27 cellular contexts compared by ENCODE assay signal in the genomic region with DNA sequence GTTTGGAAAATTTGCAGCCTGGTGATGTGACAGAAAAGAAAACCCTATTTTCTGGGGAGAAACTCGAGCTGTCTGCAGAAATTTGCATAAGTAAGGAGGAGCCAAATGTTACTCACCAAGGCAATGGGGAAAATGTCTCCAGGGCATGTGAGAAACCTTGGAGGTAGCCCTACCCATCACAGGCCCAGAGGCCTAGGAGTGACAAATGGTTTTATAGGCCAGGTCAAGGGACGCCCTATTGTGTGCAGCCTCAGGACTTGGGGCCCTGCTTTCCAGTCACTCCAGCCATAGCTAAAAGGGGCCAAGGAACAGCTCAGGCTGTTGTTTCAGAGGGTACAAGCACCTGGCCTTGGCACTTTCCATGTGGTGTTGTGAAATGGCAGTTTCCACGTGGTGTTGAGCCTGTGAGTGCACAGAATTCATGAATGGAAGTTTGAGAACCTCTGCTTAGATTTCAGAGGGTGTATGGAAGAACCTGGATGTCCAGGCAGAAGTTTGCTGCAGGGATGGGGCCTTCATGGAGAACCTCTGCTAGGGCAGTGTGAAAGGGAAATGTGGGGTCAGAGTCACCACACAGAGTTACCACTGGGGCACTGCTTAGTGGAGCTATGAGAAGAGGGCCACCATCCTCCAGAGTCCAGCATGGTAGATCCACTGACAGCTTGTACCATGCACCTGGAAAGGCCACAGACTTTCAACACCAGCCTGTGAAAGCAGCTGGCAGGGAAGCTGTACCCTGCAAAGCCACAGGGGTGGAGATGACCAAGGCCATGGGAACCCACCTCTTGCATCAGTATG.
"Had no signal": no experiment of that assay in that cellular context is flagged by ENCODE, and none has a peak within 500 bp of the region (broad histone marks: within the 10 kb centered on the region; RNA-seq: fewer than 3 reads in every experiment).

No MANE protein-coding gene starts in this region.

- H3K9ac ChIP-seq: parathyroid adenoma had no signal

- H3K79me2 ChIP-seq: parathyroid adenoma had no signal

- H3K4me1 ChIP-seq: parathyroid adenoma, psoas muscle, right lobe of liver, suprapubic skin, testis, tibial artery, transverse colon, upper lobe of right lung, vagina had no signal

- H3K27me3 ChIP-seq: neutrophil, ovary, right lobe of liver, suprapubic skin, testis, tibial artery, transverse colon, upper lobe of right lung, vagina had no signal

- DNase-seq: naive thymus-derived CD4-positive, alpha-beta T cell; nephron progenitor cell; nucleus accumbens; ovary; posterior cingulate gyrus; psoas muscle; right cardiac atrium; stimulated activated CD4-positive, alpha-beta T cell treated with anti-CD3 and anti-CD28 coated beads, Interleukin-15, amount 100 ng/mL, for 24 hours; stimulated activated CD4-positive, alpha-beta T cell treated with anti-CD3 and anti-CD28 coated beads, Interleukin-2, amount 100 ng/mL, for 24 hours; stimulated activated CD4-positive, alpha-beta T cell treated with anti-CD3 and anti-CD28 coated beads, Interleukin-2, amount 100 ng/mL, for 48 hours; stimulated activated CD4-positive, alpha-beta T cell treated with anti-CD3 and anti-CD28 coated beads, Interleukin-4, amount 100 ng/mL, for 24 hours; stimulated activated naive CD4-positive, alpha-beta T cell; stimulated activated naive CD8-positive, alpha-beta T cell treated with anti-CD3 and anti-CD28 coated beads, Interleukin-15, amount 100 ng/mL, for 72 hours; stimulated activated naive CD8-positive, alpha-beta T cell treated with anti-CD3 and anti-CD28 coated beads, Interleukin-15, Interleukin-2, amounts not matched to agents 100 U/mL and 50 U/mL, for 24 hours; substantia nigra; testis; tibial artery; transverse colon; upper lobe of right lung had no signal

- H3K36me3 ChIP-seq: neutrophil, ovary, right lobe of liver, suprapubic skin, tibial artery, transverse colon, upper lobe of right lung, vagina had no signal

- H3K27ac ChIP-seq: neutrophil, ovary, parathyroid adenoma, psoas muscle, right lobe of liver, skin epidermis, suprapubic skin, testis, tibial artery, transverse colon, upper lobe of right lung, vagina had no signal

- H3K4me3 ChIP-seq: ovary, psoas muscle, right lobe of liver, skin epidermis, smooth muscle cell, suprapubic skin, testis, tibial artery, transverse colon, upper lobe of right lung, vagina had no signal

- H3K9me3 ChIP-seq: neutrophil, ovary, psoas muscle, right lobe of liver, suprapubic skin, testis, tibial artery, transverse colon, upper lobe of right lung, vagina had no signal

- H3K4me2 ChIP-seq: smooth muscle cell had no signal

- ATAC-seq: naive thymus-derived CD4-positive, alpha-beta T cell; psoas muscle; right cardiac atrium; right lobe of liver; stimulated activated memory B cell treated with anti-CD40 and anti-IgM and Interleukin-4, amounts not matched to agents 10 μg/mL and 1 μg/mL and 100 μg/mL, for 72 hours; stimulated activated naive CD8-positive, alpha-beta T cell treated with anti-CD3 and anti-CD28 coated beads, Interleukin-15, amount 100 ng/mL, for 72 hours; stimulated activated naive CD8-positive, alpha-beta T cell treated with anti-CD3 and anti-CD28 coated beads, Interleukin-15, Interleukin-2, amounts not matched to agents 100 U/mL and 50 U/mL, for 24 hours; upper lobe of right lung had no signal
